Comparison of ENCODE assay signal across 2 cellular contexts in the genomic region with DNA sequence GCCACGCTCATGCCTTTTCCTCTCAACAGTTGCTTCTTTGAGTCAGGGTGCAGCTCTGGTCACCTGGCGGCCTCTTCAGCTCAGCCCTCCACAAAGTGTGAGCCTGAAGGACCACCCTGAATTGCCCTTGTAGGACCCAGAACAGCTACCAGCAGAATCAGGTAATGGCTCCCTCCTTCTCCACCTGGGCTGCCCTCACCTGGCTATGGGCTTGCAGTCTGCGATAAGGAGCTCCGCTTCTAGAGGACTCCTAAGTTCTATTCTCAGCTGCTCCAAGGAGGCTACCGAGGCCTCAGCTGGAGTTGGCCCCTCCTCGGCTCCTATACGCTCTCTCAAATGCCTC.
TF ChIP-seq lines count a peak whose summit lies in the region.

No MANE protein-coding gene starts in this region.

TF ChIP-seq in HCT116, 20 proteins besides CTCF, POLR2A, EP300 and RAD21:
- no peak for TF ChIP-seq ELF1 (IDR thresholded peaks at IDR 0.05; ENCODE audit: borderline replicate concordance, low read depth)
- TF ChIP-seq, protein P1, sequence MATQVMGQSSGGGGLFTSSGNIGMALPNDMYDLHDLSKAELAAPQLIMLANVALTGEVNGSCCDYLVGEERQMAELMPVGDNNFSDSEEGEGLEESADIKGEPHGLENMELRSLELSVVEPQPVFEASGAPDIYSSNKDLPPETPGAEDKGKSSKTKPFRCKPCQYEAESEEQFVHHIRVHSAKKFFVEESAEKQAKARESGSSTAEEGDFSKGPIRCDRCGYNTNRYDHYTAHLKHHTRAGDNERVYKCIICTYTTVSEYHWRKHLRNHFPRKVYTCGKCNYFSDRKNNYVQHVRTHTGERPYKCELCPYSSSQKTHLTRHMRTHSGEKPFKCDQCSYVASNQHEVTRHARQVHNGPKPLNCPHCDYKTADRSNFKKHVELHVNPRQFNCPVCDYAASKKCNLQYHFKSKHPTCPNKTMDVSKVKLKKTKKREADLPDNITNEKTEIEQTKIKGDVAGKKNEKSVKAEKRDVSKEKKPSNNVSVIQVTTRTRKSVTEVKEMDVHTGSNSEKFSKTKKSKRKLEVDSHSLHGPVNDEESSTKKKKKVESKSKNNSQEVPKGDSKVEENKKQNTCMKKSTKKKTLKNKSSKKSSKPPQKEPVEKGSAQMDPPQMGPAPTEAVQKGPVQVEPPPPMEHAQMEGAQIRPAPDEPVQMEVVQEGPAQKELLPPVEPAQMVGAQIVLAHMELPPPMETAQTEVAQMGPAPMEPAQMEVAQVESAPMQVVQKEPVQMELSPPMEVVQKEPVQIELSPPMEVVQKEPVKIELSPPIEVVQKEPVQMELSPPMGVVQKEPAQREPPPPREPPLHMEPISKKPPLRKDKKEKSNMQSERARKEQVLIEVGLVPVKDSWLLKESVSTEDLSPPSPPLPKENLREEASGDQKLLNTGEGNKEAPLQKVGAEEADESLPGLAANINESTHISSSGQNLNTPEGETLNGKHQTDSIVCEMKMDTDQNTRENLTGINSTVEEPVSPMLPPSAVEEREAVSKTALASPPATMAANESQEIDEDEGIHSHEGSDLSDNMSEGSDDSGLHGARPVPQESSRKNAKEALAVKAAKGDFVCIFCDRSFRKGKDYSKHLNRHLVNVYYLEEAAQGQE (IDR thresholded peaks at IDR 0.05; ENCODE audit: low read depth), result no peak
- TF ChIP-seq CEBPB (IDR thresholded peaks at IDR 0.05; ENCODE audit: low read depth), result no peak
- TF ChIP-seq ZFX (IDR thresholded peaks at IDR 0.05), result no peak
- TF ChIP-seq, protein P2, sequence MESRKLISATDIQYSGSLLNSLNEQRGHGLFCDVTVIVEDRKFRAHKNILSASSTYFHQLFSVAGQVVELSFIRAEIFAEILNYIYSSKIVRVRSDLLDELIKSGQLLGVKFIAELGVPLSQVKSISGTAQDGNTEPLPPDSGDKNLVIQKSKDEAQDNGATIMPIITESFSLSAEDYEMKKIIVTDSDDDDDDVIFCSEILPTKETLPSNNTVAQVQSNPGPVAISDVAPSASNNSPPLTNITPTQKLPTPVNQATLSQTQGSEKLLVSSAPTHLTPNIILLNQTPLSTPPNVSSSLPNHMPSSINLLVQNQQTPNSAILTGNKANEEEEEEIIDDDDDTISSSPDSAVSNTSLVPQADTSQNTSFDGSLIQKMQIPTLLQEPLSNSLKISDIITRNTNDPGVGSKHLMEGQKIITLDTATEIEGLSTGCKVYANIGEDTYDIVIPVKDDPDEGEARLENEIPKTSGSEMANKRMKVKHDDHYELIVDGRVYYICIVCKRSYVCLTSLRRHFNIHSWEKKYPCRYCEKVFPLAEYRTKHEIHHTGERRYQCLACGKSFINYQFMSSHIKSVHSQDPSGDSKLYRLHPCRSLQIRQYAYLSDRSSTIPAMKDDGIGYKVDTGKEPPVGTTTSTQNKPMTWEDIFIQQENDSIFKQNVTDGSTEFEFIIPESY (IDR thresholded peaks at IDR 0.05; ENCODE audit: extremely low read depth, insufficient replicate concordance, low read length), result no peak
- TF ChIP-seq EGR1 (IDR thresholded peaks at IDR 0.05; ENCODE audit: low read depth), result no peak
- TF ChIP-seq POLR2AphosphoS5 (IDR thresholded peaks at IDR 0.05; ENCODE audit: low read depth, low read length), result no peak
- no peak for TF ChIP-seq YY1 (IDR thresholded peaks at IDR 0.05; ENCODE audit: extremely low read depth, insufficient replicate concordance, low read depth, low read length)
- no peak for TF ChIP-seq EZH2 (IDR thresholded peaks at IDR 0.05)
- TF ChIP-seq SRF (IDR thresholded peaks at IDR 0.05; ENCODE audit: low read depth), result no peak
- TF ChIP-seq SP1 (IDR thresholded peaks at IDR 0.05; ENCODE audit: low read depth), result no peak
- no peak for TF ChIP-seq ZNF274 (IDR thresholded peaks at IDR 0.05; ENCODE audit: low read depth, low read length)
- TF ChIP-seq CBX3 (IDR thresholded peaks at IDR 0.05; ENCODE audit: low read depth), result no peak
- TF ChIP-seq TCF7L2 (IDR thresholded peaks at IDR 0.05; ENCODE audit: borderline replicate concordance, extremely low read depth, insufficient read depth, insufficient read length), result no peak
- TF ChIP-seq EZH2phosphoT487 (IDR thresholded peaks at IDR 0.05; ENCODE audit: borderline replicate concordance), result no peak
- TF ChIP-seq, protein P3, sequence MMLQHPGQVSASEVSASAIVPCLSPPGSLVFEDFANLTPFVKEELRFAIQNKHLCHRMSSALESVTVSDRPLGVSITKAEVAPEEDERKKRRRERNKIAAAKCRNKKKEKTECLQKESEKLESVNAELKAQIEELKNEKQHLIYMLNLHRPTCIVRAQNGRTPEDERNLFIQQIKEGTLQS (IDR thresholded peaks at IDR 0.05), result no peak
- TF ChIP-seq, protein P4, sequence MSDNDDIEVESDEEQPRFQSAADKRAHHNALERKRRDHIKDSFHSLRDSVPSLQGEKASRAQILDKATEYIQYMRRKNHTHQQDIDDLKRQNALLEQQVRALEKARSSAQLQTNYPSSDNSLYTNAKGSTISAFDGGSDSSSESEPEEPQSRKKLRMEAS (IDR thresholded peaks at IDR 0.05), result no peak
TF ChIP-seq in HCT116: peak in this region for 0.

TF ChIP-seq in HepG2, 621 proteins besides CTCF, POLR2A, EP300 and RAD21 (continues in another document):
- peak; percentile 6; the same call in 1 of the 2 replicates for TF ChIP-seq ARNTL (CRISPR knock-in tag; IDR thresholded peaks at IDR 0.05)
- TF ChIP-seq PHF21A (CRISPR knock-in tag; IDR thresholded peaks at IDR 0.05), result no peak
- 0 out of 2 replicates have a peak, but pooled peaks have one; percentile 5 for TF ChIP-seq ZNF713 (CRISPR knock-in tag; IDR thresholded peaks at IDR 0.05)
- 0 out of 2 replicates have a peak, but pooled peaks have one; percentile 7 for TF ChIP-seq ZFP82 (CRISPR knock-in tag; IDR thresholded peaks at IDR 0.05; ENCODE audit: borderline replicate concordance)
- no peak for TF ChIP-seq ZNF629 (CRISPR knock-in tag; conservative IDR thresholded peaks at IDR 0.05)
- TF ChIP-seq, protein P5, sequence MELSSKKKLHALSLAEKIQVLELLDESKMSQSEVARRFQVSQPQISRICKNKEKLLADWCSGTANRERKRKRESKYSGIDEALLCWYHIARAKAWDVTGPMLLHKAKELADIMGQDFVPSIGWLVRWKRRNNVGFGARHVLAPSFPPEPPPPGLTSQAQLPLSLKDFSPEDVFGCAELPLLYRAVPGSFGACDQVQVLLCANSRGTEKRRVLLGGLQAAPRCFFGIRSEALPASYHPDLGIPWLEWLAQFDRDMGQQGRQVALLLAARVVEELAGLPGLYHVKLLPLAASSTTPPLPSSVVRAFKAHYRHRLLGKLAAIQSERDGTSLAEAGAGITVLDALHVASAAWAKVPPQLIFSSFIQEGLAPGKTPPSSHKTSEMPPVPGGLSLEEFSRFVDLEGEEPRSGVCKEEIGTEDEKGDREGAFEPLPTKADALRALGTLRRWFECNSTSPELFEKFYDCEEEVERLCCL (CRISPR knock-in tag; IDR thresholded peaks at IDR 0.05; ENCODE audit: borderline replicate concordance), result peak; percentile 18; the same call in 1 of the 2 replicates
- no peak for TF ChIP-seq ETV6 (CRISPR knock-in tag; conservative IDR thresholded peaks at IDR 0.05)
- TF ChIP-seq, protein P6, sequence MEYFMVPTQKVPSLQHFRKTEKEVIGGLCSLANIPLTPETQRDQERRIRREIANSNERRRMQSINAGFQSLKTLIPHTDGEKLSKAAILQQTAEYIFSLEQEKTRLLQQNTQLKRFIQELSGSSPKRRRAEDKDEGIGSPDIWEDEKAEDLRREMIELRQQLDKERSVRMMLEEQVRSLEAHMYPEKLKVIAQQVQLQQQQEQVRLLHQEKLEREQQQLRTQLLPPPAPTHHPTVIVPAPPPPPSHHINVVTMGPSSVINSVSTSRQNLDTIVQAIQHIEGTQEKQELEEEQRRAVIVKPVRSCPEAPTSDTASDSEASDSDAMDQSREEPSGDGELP (IDR thresholded peaks at IDR 0.05; ENCODE audit: borderline replicate concordance, low read depth), result 0 out of 2 replicates have a peak, but pooled peaks have one; percentile 0
- TF ChIP-seq, protein P7, sequence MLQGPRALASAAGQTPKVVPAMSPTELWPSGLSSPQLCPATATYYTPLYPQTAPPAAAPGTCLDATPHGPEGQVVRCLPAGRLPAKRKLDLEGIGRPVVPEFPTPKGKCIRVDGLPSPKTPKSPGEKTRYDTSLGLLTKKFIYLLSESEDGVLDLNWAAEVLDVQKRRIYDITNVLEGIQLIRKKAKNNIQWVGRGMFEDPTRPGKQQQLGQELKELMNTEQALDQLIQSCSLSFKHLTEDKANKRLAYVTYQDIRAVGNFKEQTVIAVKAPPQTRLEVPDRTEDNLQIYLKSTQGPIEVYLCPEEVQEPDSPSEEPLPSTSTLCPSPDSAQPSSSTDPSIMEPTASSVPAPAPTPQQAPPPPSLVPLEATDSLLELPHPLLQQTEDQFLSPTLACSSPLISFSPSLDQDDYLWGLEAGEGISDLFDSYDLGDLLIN (CRISPR knock-in tag; IDR thresholded peaks at IDR 0.05; ENCODE audit: borderline replicate concordance), result 0 out of 2 replicates have a peak, but pooled peaks have one; percentile 4
- TF ChIP-seq ZSCAN20 (CRISPR knock-in tag; IDR thresholded peaks at IDR 0.05; ENCODE audit: borderline replicate concordance), result no peak
- TF ChIP-seq ASH2L (IDR thresholded peaks at IDR 0.05; ENCODE audit: insufficient read length, low read depth, low read length), result peak; percentile 2
- peak; percentile 0; the same call in 1 of the 2 replicates for TF ChIP-seq ZFY (CRISPR knock-in tag; IDR thresholded peaks at IDR 0.05)
- no peak for TF ChIP-seq MAFK (conservative IDR thresholded peaks at IDR 0.05 in 1 of 2, IDR thresholded peaks at IDR 0.05 in 1 of 2; ENCODE audit: low read length in 2 of 2)
- TF ChIP-seq HIVEP1 (CRISPR knock-in tag; IDR thresholded peaks at IDR 0.05), result no peak
- no peak for TF ChIP-seq GFI1 (CRISPR knock-in tag; IDR thresholded peaks at IDR 0.05; ENCODE audit: borderline replicate concordance)
- TF ChIP-seq SOX5 (CRISPR knock-in tag; IDR thresholded peaks at IDR 0.05; ENCODE audit: borderline replicate concordance), result no peak
- no peak for TF ChIP-seq THYN1 (CRISPR knock-in tag; IDR thresholded peaks at IDR 0.05; ENCODE audit: borderline replicate concordance, low read depth)
- TF ChIP-seq TBX2 (CRISPR knock-in tag; IDR thresholded peaks at IDR 0.05; ENCODE audit: borderline replicate concordance), result peak; percentile 9; the same call in 1 of the 2 replicates
- TF ChIP-seq, protein P8, sequence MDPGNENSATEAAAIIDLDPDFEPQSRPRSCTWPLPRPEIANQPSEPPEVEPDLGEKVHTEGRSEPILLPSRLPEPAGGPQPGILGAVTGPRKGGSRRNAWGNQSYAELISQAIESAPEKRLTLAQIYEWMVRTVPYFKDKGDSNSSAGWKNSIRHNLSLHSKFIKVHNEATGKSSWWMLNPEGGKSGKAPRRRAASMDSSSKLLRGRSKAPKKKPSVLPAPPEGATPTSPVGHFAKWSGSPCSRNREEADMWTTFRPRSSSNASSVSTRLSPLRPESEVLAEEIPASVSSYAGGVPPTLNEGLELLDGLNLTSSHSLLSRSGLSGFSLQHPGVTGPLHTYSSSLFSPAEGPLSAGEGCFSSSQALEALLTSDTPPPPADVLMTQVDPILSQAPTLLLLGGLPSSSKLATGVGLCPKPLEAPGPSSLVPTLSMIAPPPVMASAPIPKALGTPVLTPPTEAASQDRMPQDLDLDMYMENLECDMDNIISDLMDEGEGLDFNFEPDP (CRISPR knock-in tag; conservative IDR thresholded peaks at IDR 0.05), result 0 out of 2 replicates have a peak, but pooled peaks have one; percentile 64
- TF ChIP-seq WIZ (CRISPR knock-in tag; IDR thresholded peaks at IDR 0.05), result no peak
- no peak for TF ChIP-seq TOE1 (CRISPR knock-in tag; IDR thresholded peaks at IDR 0.05)
- TF ChIP-seq, protein P9, sequence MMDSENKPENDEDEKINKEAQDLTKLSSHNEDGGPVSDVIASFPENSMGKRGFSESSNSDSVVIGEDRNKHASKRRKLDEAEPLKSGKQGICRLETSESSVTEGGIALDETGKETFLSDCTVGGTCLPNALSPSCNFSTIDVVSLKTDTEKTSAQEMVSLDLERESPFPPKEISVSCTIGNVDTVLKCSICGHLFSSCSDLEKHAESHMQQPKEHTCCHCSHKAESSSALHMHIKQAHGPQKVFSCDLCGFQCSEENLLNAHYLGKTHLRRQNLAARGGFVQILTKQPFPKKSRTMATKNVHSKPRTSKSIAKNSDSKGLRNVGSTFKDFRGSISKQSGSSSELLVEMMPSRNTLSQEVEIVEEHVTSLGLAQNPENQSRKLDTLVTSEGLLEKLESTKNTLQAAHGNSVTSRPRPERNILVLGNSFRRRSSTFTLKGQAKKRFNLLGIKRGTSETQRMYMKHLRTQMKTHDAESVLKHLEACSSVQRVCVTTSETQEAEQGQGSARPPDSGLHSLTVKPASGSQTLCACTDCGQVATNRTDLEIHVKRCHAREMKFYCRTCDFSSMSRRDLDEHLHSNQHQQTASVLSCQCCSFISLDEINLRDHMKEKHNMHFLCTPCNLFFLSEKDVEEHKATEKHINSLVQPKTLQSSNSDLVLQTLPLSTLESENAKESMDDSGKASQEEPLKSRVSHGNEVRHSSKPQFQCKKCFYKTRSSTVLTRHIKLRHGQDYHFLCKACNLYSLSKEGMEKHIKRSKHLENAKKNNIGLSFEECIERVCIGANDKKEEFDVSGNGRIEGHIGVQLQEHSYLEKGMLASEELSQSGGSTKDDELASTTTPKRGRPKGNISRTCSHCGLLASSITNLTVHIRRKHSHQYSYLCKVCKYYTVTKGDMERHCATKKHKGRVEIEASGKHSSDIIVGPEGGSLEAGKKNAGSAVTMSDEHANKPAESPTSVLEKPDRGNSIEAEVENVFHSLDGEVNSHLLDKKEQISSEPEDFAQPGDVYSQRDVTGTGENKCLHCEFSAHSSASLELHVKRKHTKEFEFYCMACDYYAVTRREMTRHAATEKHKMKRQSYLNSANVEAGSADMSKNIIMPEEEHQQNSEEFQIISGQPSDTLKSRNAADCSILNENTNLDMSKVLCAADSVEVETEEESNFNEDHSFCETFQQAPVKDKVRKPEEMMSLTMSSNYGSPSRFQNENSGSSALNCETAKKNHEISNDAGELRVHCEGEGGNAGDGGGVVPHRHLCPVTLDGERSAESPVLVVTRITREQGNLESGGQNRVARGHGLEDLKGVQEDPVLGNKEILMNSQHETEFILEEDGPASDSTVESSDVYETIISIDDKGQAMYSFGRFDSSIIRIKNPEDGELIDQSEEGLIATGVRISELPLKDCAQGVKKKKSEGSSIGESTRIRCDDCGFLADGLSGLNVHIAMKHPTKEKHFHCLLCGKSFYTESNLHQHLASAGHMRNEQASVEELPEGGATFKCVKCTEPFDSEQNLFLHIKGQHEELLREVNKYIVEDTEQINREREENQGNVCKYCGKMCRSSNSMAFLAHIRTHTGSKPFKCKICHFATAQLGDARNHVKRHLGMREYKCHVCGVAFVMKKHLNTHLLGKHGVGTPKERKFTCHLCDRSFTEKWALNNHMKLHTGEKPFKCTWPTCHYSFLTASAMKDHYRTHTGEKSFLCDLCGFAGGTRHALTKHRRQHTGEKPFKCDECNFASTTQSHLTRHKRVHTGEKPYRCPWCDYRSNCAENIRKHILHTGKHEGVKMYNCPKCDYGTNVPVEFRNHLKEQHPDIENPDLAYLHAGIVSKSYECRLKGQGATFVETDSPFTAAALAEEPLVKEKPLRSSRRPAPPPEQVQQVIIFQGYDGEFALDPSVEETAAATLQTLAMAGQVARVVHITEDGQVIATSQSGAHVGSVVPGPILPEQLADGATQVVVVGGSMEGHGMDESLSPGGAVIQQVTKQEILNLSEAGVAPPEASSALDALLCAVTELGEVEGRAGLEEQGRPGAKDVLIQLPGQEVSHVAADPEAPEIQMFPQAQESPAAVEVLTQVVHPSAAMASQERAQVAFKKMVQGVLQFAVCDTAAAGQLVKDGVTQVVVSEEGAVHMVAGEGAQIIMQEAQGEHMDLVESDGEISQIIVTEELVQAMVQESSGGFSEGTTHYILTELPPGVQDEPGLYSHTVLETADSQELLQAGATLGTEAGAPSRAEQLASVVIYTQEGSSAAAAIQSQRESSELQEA (CRISPR knock-in tag; IDR thresholded peaks at IDR 0.05; ENCODE audit: not compliant biosample characterization), result peak; percentile 11
- TF ChIP-seq SALL2 (CRISPR knock-in tag; IDR thresholded peaks at IDR 0.05), result peak; percentile 6; the same call in 1 of the 2 replicates
- no peak for TF ChIP-seq MATR3 (CRISPR knock-in tag; IDR thresholded peaks at IDR 0.05)
